ENCODE assay signal across 1 cellular context in genomic region chr17:39461113-39461910, GRCh38.
TF ChIP-seq lines count a peak whose summit lies in the region.

Gene CDK12, plus strand, starts transcription at chr17:39461486. Its CDS starts 586 bp downstream, at chr17:39462072.

TF ChIP-seq in GM23338, 12 proteins besides CTCF, POLR2A, EP300 and RAD21:
- TF ChIP-seq POLR2AphosphoS5 (IDR thresholded peaks at IDR 0.05; ENCODE audit: low read depth) (peak; percentile 99), EZH2phosphoT487 (IDR thresholded peaks at IDR 0.05; ENCODE audit: unreplicated experiment) (no peak), CREB1 (CRISPR knock-in tag; IDR thresholded peaks at IDR 0.05; ENCODE audit: low read depth) (peak; percentile 36; the same call in 1 of the 2 replicates)
